In genomic region chr2:200357845-200358244, GRCh38 we compare ENCODE assay signal across 1 cellular context.
TF ChIP-seq lines count a peak whose summit lies in the region.

No MANE protein-coding gene starts in this region.

TF ChIP-seq in SK-N-SH treated with all-trans-retinoic acid at 6 μM for 48 hours, 23 proteins besides CTCF, POLR2A, EP300 and RAD21 (continued from another document):
- TF ChIP-seq, protein P1, sequence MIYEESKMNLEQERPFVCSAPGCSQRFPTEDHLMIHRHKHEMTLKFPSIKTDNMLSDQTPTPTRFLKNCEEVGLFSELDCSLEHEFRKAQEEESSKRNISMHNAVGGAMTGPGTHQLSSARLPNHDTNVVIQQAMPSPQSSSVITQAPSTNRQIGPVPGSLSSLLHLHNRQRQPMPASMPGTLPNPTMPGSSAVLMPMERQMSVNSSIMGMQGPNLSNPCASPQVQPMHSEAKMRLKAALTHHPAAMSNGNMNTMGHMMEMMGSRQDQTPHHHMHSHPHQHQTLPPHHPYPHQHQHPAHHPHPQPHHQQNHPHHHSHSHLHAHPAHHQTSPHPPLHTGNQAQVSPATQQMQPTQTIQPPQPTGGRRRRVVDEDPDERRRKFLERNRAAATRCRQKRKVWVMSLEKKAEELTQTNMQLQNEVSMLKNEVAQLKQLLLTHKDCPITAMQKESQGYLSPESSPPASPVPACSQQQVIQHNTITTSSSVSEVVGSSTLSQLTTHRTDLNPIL (CRISPR knock-in tag; IDR thresholded peaks at IDR 0.05; ENCODE audit: low read depth) = no peak; the same call in 1 of the 2 replicates
- peak; percentile 73 for TF ChIP-seq TCF4 (CRISPR knock-in tag; IDR thresholded peaks at IDR 0.05; ENCODE audit: borderline replicate concordance)
- no peak for TF ChIP-seq PATZ1 (CRISPR knock-in tag; IDR thresholded peaks at IDR 0.05; ENCODE audit: borderline replicate concordance)
- no peak for TF ChIP-seq POU6F1 (CRISPR knock-in tag; IDR thresholded peaks at IDR 0.05; ENCODE audit: borderline replicate concordance, low read depth)
- TF ChIP-seq, protein P2, sequence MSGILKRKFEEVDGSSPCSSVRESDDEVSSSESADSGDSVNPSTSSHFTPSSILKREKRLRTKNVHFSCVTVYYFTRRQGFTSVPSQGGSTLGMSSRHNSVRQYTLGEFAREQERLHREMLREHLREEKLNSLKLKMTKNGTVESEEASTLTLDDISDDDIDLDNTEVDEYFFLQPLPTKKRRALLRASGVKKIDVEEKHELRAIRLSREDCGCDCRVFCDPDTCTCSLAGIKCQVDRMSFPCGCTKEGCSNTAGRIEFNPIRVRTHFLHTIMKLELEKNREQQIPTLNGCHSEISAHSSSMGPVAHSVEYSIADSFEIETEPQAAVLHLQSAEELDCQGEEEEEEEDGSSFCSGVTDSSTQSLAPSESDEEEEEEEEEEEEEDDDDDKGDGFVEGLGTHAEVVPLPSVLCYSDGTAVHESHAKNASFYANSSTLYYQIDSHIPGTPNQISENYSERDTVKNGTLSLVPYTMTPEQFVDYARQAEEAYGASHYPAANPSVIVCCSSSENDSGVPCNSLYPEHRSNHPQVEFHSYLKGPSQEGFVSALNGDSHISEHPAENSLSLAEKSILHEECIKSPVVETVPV (CRISPR knock-in tag; IDR thresholded peaks at IDR 0.05) = no peak
- peak; percentile 76 for TF ChIP-seq ISL1 (CRISPR knock-in tag; IDR thresholded peaks at IDR 0.05)
- TF ChIP-seq ZNF8 (CRISPR knock-in tag; IDR thresholded peaks at IDR 0.05) = no peak
- no peak for TF ChIP-seq OSR1 (CRISPR knock-in tag; IDR thresholded peaks at IDR 0.05)
